ENCODE assay signal across 10 cellular contexts in the genomic region with DNA sequence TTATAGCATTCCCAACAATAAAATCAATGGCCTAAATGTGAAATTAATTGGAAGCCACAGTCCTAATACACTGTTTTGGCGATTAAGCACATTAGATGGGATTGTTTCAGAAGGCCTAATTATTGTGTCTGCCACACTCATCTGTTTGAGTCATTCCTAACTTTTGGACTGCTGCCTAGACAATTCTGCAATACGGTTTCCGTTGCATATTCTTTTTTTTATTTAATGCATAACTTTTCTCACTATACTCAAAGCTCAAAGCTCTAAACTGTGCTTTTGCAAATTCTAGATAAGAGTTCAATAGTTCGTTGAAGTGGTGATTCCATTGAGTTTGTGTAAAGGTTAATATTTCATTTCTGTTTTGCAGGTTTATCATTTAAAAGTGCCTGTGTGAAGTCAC. TPM values are rescaled to one million over a fixed set of nuclear protein-coding genes. Genes with fewer than 3 reads are reported as not detected.
DNase-seq lines count a peak whose midpoint lies in the region; ATAC-seq, FAIRE-seq and TF ChIP-seq lines count a peak whose summit lies in the region.
"Had no signal": no experiment of that assay in that cellular context is flagged by ENCODE, and none has a peak within 500 bp of the region (broad histone marks: within the 10 kb centered on the region; RNA-seq: fewer than 3 reads in every experiment).

No MANE protein-coding gene starts in this region.

- 12 to 15% methylated on average over 4 of the region's 4 CpGs for WGBS in body of pancreas, 2 donors

- H3K27me3 ChIP-seq in body of pancreas (no peaks in the 10 kb centered on the region), stomach smooth muscle (ENCODE audit: control insufficient read depth in 1 of 2, insufficient read depth in 2 of 2, low read length in 2 of 2) (no peaks in the 10 kb centered on the region)

- H3K36me3 ChIP-seq in body of pancreas (replicated peaks in 1 of 2; ENCODE audit: insufficient read depth in 1 of 2, low read depth in 2 of 2) (no peaks in the 10 kb centered on the region), stomach smooth muscle (ENCODE audit: control insufficient read depth in 2 of 2, insufficient read depth in 2 of 2, low read length in 2 of 2) (peaks cover 2 to 13% of the 10 kb centered on the region in 2 donors)
- H3K36me3 ChIP-seq: HAP-1 had no signal

- peak; percentile 79 for FAIRE-seq in islet of Langerhans (lab: Jason Lieb, UNC)

- H3K27ac ChIP-seq in body of pancreas (peak overlapping the region in 3 of 4 donors; percentile 33 to 51 (median 38)), stomach smooth muscle (ENCODE audit: low read length) (peak overlapping the region; percentile 3)

- H3K4me1 ChIP-seq in body of pancreas (peaks cover 72% of the 10 kb centered on the region), stomach smooth muscle (ENCODE audit: control insufficient read depth, insufficient read depth, low read length) (peaks cover 31% of the 10 kb centered on the region)

- no peak for TF ChIP-seq POLR2A in body of pancreas (IDR thresholded peaks at IDR 0.05)

- H3K4me3 ChIP-seq in HFF-Myc (replicated peaks; ENCODE audit: low read depth, low read length) (no peak overlapping the region), body of pancreas (no peak overlapping the region), stomach smooth muscle (ENCODE audit: low read length in 2 of 2) (no peak overlapping the region)
- H3K4me3 ChIP-seq: HAP-1 had no signal

- intact Hi-C loops in body of pancreas (cut with DNase I) = no loop called here

- no peak overlapping the region for H3K9ac ChIP-seq in stomach smooth muscle (ENCODE audit: low read length in 2 of 2)

- H3K9me3 ChIP-seq in body of pancreas (no peaks in the 10 kb centered on the region), stomach smooth muscle (ENCODE audit: control insufficient read depth in 2 of 2, low read length in 2 of 2) (no peaks in the 10 kb centered on the region)
- H3K9me3 ChIP-seq: HAP-1 had no signal

- peak; percentile 27 for ATAC-seq in body of pancreas
- no peak for ATAC-seq in GM21717 (IDR thresholded peaks at IDR 0.05; ENCODE audit: unreplicated experiment)
- no peak for ATAC-seq in HG02938 (IDR thresholded peaks at IDR 0.05; ENCODE audit: unreplicated experiment)

- TF ChIP-seq CTCF in HFF-Myc (IDR thresholded peaks at IDR 0.05; ENCODE audit: low read depth, low read length, missing control alignments) (no peak), body of pancreas (IDR thresholded peaks at IDR 0.05) (no peak)

- DNase-seq in HFF-Myc (ENCODE audit: extremely low read depth, low read depth) (peak; percentile 84), body of pancreas (no peak), NCI-H2029 (lab: John Stamatoyannopoulos, UW) (no peak), D341Med (ENCODE audit: low spot score) (no peak)
- DNase-seq: naive B cell had no signal

RNA-seq across cellular contexts. Expression of gene MBNL2, which starts 53.1 kb away (rescaled TPM):
- 10 to 100 TPM; 47.5 to 50.8 TPM for total RNA-seq in body of pancreas
